11 cellular contexts compared by ENCODE assay signal in genomic region chr10:33136271-33136670, GRCh38.
DNase-seq lines count a peak whose midpoint lies in the region; ATAC-seq, FAIRE-seq and TF ChIP-seq lines count a peak whose summit lies in the region.
"Had no signal": no experiment of that assay in that cellular context is flagged by ENCODE, and none has a peak within 500 bp of the region (broad histone marks: within the 10 kb centered on the region; RNA-seq: fewer than 3 reads in every experiment).

No MANE protein-coding gene starts in this region.

- no peaks in the 10 kb centered on the region for H3K9me3 Mint-ChIP-seq in effector memory CD8-positive, alpha-beta T cell
- no peaks in the 10 kb centered on the region for H3K9me3 Mint-ChIP-seq in endodermal cell
- H3K9me3 Mint-ChIP-seq: nephron had no signal

- no peak for TF ChIP-seq POLR2A in prostate gland (IDR thresholded peaks at IDR 0.05)

- H3K27me3 ChIP-seq in prostate gland (replicated peaks; ENCODE audit: insufficient read depth) (no peaks in the 10 kb centered on the region), endodermal cell (ENCODE audit: control insufficient read depth, insufficient read depth, low read length, poor library complexity, severe bottlenecking) (no peaks in the 10 kb centered on the region)
- H3K27me3 ChIP-seq: SJSA1 had no signal

- peak; percentile 21 for DNase-seq in stimulated activated CD4-positive, alpha-beta T cell treated with anti-CD3 and anti-CD28 coated beads, Interleukin-2, amount 100 ng/mL, for 4 hours (ENCODE audit: low read depth)
- DNase-seq in stimulated activated CD4-positive, alpha-beta T cell treated with anti-CD3 and anti-CD28 coated beads, Interleukin-1b, Interleukin-23, amount 100 ng/mL, for 48 hours: no peak
- peak; percentile 88 for DNase-seq in RCC 7860 (ENCODE audit: low spot score)
- no peak for DNase-seq in effector memory CD8-positive, alpha-beta T cell
- DNase-seq in urothelium cell line (ENCODE audit: low spot score): peak; percentile 33
- no peak for DNase-seq in prostate gland (ENCODE audit: low spot score)
- no peak for DNase-seq in endodermal cell
- no peak for DNase-seq in NCI-H2196 treated with DMSO at 0.1 percent for 48 hours (lab: John Stamatoyannopoulos, UW; ENCODE audit: unreplicated experiment)

- ATAC-seq in effector memory CD8-positive, alpha-beta T cell (replicated peaks): no peak

- 65% methylated on average over 3 of the region's 3 CpGs for WGBS in prostate gland
- 60 to 83% methylated on average over 1 to 3 of the region's 3 CpGs for WGBS in endodermal cell (ENCODE audit: insufficient coverage in 1 of 2, insufficient read length in 1 of 2), 2 experiments

- H3K9me3 ChIP-seq in prostate gland (no peaks in the 10 kb centered on the region), endodermal cell (ENCODE audit: control insufficient read depth, low read length) (no peaks in the 10 kb centered on the region)
- H3K9me3 ChIP-seq: SJSA1 had no signal

- peak overlapping the region; percentile 92 to 94 for H3K27ac Mint-ChIP-seq in effector memory CD8-positive, alpha-beta T cell
- H3K27ac Mint-ChIP-seq in endodermal cell: no peak overlapping the region
- H3K27ac Mint-ChIP-seq: nephron had no signal

- TF ChIP-seq CTCF in prostate gland (IDR thresholded peaks at IDR 0.05) (no peak), endodermal cell (conservative IDR thresholded peaks at IDR 0.05) (no peak)

- intact Hi-C loops in prostate gland (cut with DNase I): no loop called here

- H3K4me1 ChIP-seq in prostate gland (replicated peaks) (no peaks in the 10 kb centered on the region), endodermal cell (ENCODE audit: control insufficient read depth, insufficient read depth, low read length) (no peaks in the 10 kb centered on the region)

- no peak for FAIRE-seq in RCC 7860 (lab: Jason Lieb, UNC)
- no peak for FAIRE-seq in urothelium cell line (lab: Jason Lieb, UNC)

- H3K4me3 ChIP-seq in prostate gland (no peak overlapping the region), endodermal cell (ENCODE audit: low read length) (no peak overlapping the region)
- H3K4me3 ChIP-seq: SJSA1 had no signal

- H3K36me3 ChIP-seq in prostate gland: no peaks in the 10 kb centered on the region
- no peaks in the 10 kb centered on the region for H3K36me3 ChIP-seq in endodermal cell (ENCODE audit: control insufficient read depth, insufficient read depth, low read length)
- H3K36me3 ChIP-seq: SJSA1 had no signal

- H3K4me1 Mint-ChIP-seq in effector memory CD8-positive, alpha-beta T cell (ENCODE audit: low read depth in 2 of 2): peaks cover 57 to 68% of the 10 kb centered on the region in 2 donors
- H3K4me1 Mint-ChIP-seq in endodermal cell: peaks cover 3% of the 10 kb centered on the region

- H3K9ac ChIP-seq in endodermal cell (ENCODE audit: extremely low read depth, low read length, poor library complexity, severe bottlenecking): no peak overlapping the region

- peaks cover 17% of the 10 kb centered on the region for H3K36me3 Mint-ChIP-seq in effector memory CD8-positive, alpha-beta T cell (ENCODE audit: insufficient read depth)
- H3K36me3 Mint-ChIP-seq in endodermal cell (ENCODE audit: low read depth): no peaks in the 10 kb centered on the region

- peak overlapping the region; percentile 51 to 61 for H3K4me3 Mint-ChIP-seq in effector memory CD8-positive, alpha-beta T cell
- no peak overlapping the region for H3K4me3 Mint-ChIP-seq in endodermal cell
- H3K4me3 Mint-ChIP-seq: nephron had no signal

- no peak overlapping the region for H3K27ac ChIP-seq in prostate gland
- H3K27ac ChIP-seq in endodermal cell (ENCODE audit: low read depth, low read length): no peak overlapping the region
- H3K27ac ChIP-seq: C4-2B, SJSA1 had no signal

- no peaks in the 10 kb centered on the region for H3K27me3 Mint-ChIP-seq in effector memory CD8-positive, alpha-beta T cell
- no peaks in the 10 kb centered on the region for H3K27me3 Mint-ChIP-seq in endodermal cell (ENCODE audit: insufficient read depth)

Comparison
In these comparisons a context has a peak if more than half of its experiments do, and no peak if none do; other contexts are left out.
1. DNase-seq: peak in stimulated activated CD4-positive, alpha-beta T cell treated with anti-CD3 and anti-CD28 coated beads, Interleukin-2, amount 100 ng/mL, for 4 hours (single experiment), RCC 7860 (single experiment) and urothelium cell line (single experiment); none in stimulated activated CD4-positive, alpha-beta T cell treated with anti-CD3 and anti-CD28 coated beads, Interleukin-1b, Interleukin-23, amount 100 ng/mL, for 48 hours (single experiment), effector memory CD8-positive, alpha-beta T cell (0 of 3), prostate gland (single experiment), endodermal cell (single experiment) and NCI-H2196 treated with DMSO at 0.1 percent for 48 hours (single experiment).